Comparison of ENCODE assay signal across 25 cellular contexts in genomic region chr19:17164644-17165043, GRCh38.
"Had no signal": no experiment of that assay in that cellular context is flagged by ENCODE, and none has a peak within 500 bp of the region (broad histone marks: within the 10 kb centered on the region; RNA-seq: fewer than 3 reads in every experiment).

No MANE protein-coding gene starts in this region.

- H3K9me3 ChIP-seq: colonic mucosa, gastrocnemius medialis, mucosa of descending colon had no signal

- H3K4me1 Mint-ChIP-seq: endodermal cell; mesothelial cell of epicardium; naive B cell; naive thymus-derived CD8-positive, alpha-beta T cell had no signal

- H3K9me3 Mint-ChIP-seq: dendritic cell treated with granulocyte-macrophage colony-stimulating factor and Interleukin-4, amounts not matched to agents 40 ng/mL and 50 ng/mL, for 4 days; effector memory CD8-positive, alpha-beta T cell; immature natural killer cell had no signal

- H3K27ac Mint-ChIP-seq: dendritic cell treated with granulocyte-macrophage colony-stimulating factor and Interleukin-4, amounts not matched to agents 40 ng/mL and 50 ng/mL, for 4 days; effector memory CD8-positive, alpha-beta T cell; endodermal cell; mesothelial cell of epicardium had no signal

- ATAC-seq: effector memory CD8-positive, alpha-beta T cell; esophagus mucosa; gastrocnemius medialis; left cardiac atrium; left lung; lower lobe of right lung; mucosa of descending colon; naive thymus-derived CD8-positive, alpha-beta T cell had no signal

- H3K27me3 ChIP-seq: colonic mucosa, esophagus squamous epithelium, gastrocnemius medialis, hepatocyte, left lung had no signal

- H3K4me1 ChIP-seq: colonic mucosa, esophagus squamous epithelium, gastrocnemius medialis, left lung, lower lobe of right lung had no signal

- H3K4me3 ChIP-seq: colonic mucosa, esophagus squamous epithelium, gastrocnemius medialis, hepatocyte, left lung, lower lobe of right lung, mucosa of descending colon had no signal

- H3K27me3 Mint-ChIP-seq: dendritic cell treated with granulocyte-macrophage colony-stimulating factor and Interleukin-4, amounts not matched to agents 40 ng/mL and 50 ng/mL, for 4 days; effector memory CD8-positive, alpha-beta T cell; naive B cell; naive thymus-derived CD8-positive, alpha-beta T cell had no signal

- H3K4me3 Mint-ChIP-seq: dendritic cell treated with granulocyte-macrophage colony-stimulating factor and Interleukin-4, amounts not matched to agents 40 ng/mL and 50 ng/mL, for 4 days; effector memory CD8-positive, alpha-beta T cell; endodermal cell; immature natural killer cell; mesothelial cell of epicardium; naive B cell; naive thymus-derived CD8-positive, alpha-beta T cell had no signal

- DNase-seq: colonic mucosa; cortex of kidney; effector CD8-positive, alpha-beta T cell; effector memory CD8-positive, alpha-beta T cell; endodermal cell; erythroblast; esophagus squamous epithelium; foreskin fibroblast; gastrocnemius medialis; glutamatergic neuron; head of caudate nucleus; hypothalamus; immature natural killer cell; left cardiac atrium; left lung; lower lobe of right lung; mesenchymal stem cell; mucosa of descending colon; naive B cell; naive thymus-derived CD8-positive, alpha-beta T cell had no signal

- H3K27ac ChIP-seq: colonic mucosa, epithelial cell of prostate, esophagus squamous epithelium, gastrocnemius medialis, hepatocyte, left lung, lower lobe of right lung had no signal
